ENCODE assay signal across 21 cellular contexts in the genomic region with DNA sequence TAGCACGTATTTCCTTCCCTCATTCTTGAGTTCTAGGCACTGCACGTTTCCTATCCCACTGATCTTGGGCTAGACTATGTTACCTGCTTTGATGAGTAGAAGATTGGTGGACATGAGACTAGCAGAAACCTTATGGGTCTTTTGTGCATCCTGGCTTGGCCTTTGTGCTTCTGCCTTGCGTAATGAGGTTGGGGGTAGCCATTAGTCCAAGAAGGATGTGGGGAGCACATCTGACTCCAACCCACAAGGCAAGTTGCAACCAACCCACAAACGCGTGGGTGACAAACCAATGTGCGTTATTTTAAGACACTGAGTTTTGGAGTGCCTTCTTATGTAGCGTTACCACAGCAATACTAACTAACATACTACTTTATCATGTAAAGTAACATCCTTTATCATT.
DNase-seq lines count a peak whose midpoint lies in the region; ATAC-seq, FAIRE-seq and TF ChIP-seq lines count a peak whose summit lies in the region.
"Had no signal": no experiment of that assay in that cellular context is flagged by ENCODE, and none has a peak within 500 bp of the region (broad histone marks: within the 10 kb centered on the region; RNA-seq: fewer than 3 reads in every experiment).

No MANE protein-coding gene starts in this region.

- no peaks in the 10 kb centered on the region for H3K36me3 Mint-ChIP-seq in activated T-cell treated with anti-CD3 and anti-CD28 coated beads, Interleukin-2, amount 50 U/mL, for 4 hours (ENCODE audit: insufficient read depth)
- H3K36me3 Mint-ChIP-seq: CD8-positive, alpha-beta memory T cell had no signal

- no peaks in the 10 kb centered on the region for H3K27me3 Mint-ChIP-seq in activated T-cell treated with anti-CD3 and anti-CD28 coated beads, Interleukin-2, amount 50 U/mL, for 4 hours (ENCODE audit: low read depth)
- H3K27me3 Mint-ChIP-seq: CD8-positive, alpha-beta memory T cell had no signal

- H3K27me3 ChIP-seq in mammary epithelial cell (ENCODE audit: insufficient read depth, low read length) (peaks cover 1% of the 10 kb centered on the region), breast epithelium (no peaks in the 10 kb centered on the region)
- H3K27me3 ChIP-seq: Peyer's patch had no signal

- no peaks in the 10 kb centered on the region for H3K9me3 Mint-ChIP-seq in activated T-cell treated with anti-CD3 and anti-CD28 coated beads, Interleukin-2, amount 50 U/mL, for 4 hours

- TF ChIP-seq POLR2A in breast epithelium (IDR thresholded peaks at IDR 0.05): no peak
- TF ChIP-seq POLR2A in GM12891 (IDR thresholded peaks at IDR 0.05; ENCODE audit: low read depth, low read length): no peak

- no peaks in the 10 kb centered on the region for H4K20me1 ChIP-seq in mammary epithelial cell (ENCODE audit: insufficient read depth, low read length)

- no peak overlapping the region for H3K9ac ChIP-seq in mammary epithelial cell (ENCODE audit: insufficient read depth, low read length)

- H3K9me3 ChIP-seq in mammary epithelial cell (replicated peaks; ENCODE audit: insufficient read depth, low read length) (no peaks in the 10 kb centered on the region), breast epithelium (no peaks in the 10 kb centered on the region)
- H3K9me3 ChIP-seq: A549, Peyer's patch had no signal

- H3K4me1 ChIP-seq in mammary epithelial cell (ENCODE audit: insufficient read depth, low read length): peaks cover 5% of the 10 kb centered on the region
- H3K4me1 ChIP-seq in breast epithelium: no peaks in the 10 kb centered on the region
- H3K4me1 ChIP-seq: A549, Peyer's patch had no signal

- no peak overlapping the region for H3K4me3 Mint-ChIP-seq in activated T-cell treated with anti-CD3 and anti-CD28 coated beads, Interleukin-2, amount 50 U/mL, for 4 hours
- H3K4me3 Mint-ChIP-seq: CD8-positive, alpha-beta memory T cell had no signal

- FAIRE-seq in GM12891 (lab: Jason Lieb, UNC): no peak
- FAIRE-seq: A549, GM12892, GM18507, H54, K562 had no signal

- intact Hi-C loops in mammary epithelial cell (cut with micrococcal nuclease) (no loop called here), breast epithelium (cut with DNase I; ENCODE audit: low total_unique reads) (no loop called here)

- TF ChIP-seq CTCF in mammary epithelial cell (conservative IDR thresholded peaks at IDR 0.05 in 1 of 2, IDR thresholded peaks at IDR 0.05 in 1 of 2; ENCODE audit: extremely low read depth in 1 of 2, insufficient read depth in 1 of 2, low read depth in 1 of 2, low read length in 2 of 2) (no peak), breast epithelium (IDR thresholded peaks at IDR 0.05) (no peak)

- no peak for ATAC-seq in activated T-cell treated with anti-CD3 and anti-CD28 coated beads, Interleukin-2, amount 50 U/mL, for 4 hours
- no peak for ATAC-seq in GM19328 (IDR thresholded peaks at IDR 0.05; ENCODE audit: unreplicated experiment)
- ATAC-seq: A549, K562, Right ventricle myocardium inferior had no signal

- dilution Hi-C loops in mammary epithelial cell (cut with HindIII; ENCODE audit: low sequenced_read_pairs): no loop called here

- in situ Hi-C loops in mammary epithelial cell (cut with MboI; ENCODE audit: low sequenced_read_pairs in 2 of 2): no loop called here

- CTCF ChIA-PET in mammary epithelial cell (lab: Charles Lee; ENCODE audit: low non-redundant PET): no interaction called here

- no peak overlapping the region for H3K27ac ChIP-seq in mammary epithelial cell (ENCODE audit: insufficient read depth, low read depth, low read length)
- no peak overlapping the region for H3K27ac ChIP-seq in breast epithelium
- H3K27ac ChIP-seq: A549, Peyer's patch, SK-N-MC had no signal

- no TSS peak for BruUV-seq in mammary epithelial cell (replicated peaks; lab: Mats Ljungman, UMichigan)

- H3K4me1 Mint-ChIP-seq in activated T-cell treated with anti-CD3 and anti-CD28 coated beads, Interleukin-2, amount 50 U/mL, for 4 hours (ENCODE audit: low read depth): no peaks in the 10 kb centered on the region
- H3K4me1 Mint-ChIP-seq: CD8-positive, alpha-beta memory T cell had no signal

- peak; percentile 33 for DNase-seq in mammary epithelial cell
- DNase-seq in breast epithelium (ENCODE audit: low spot score in 2 of 2): no peak
- DNase-seq in MV-4-11 (lab: John Stamatoyannopoulos, UW): peak; percentile 98
- DNase-seq in RPMI7951 (ENCODE audit: low read depth): peak; percentile 1
- DNase-seq in GM12891 (ENCODE audit: insufficient read length, low spot score): no peak
- DNase-seq in NCI-H1105 treated with DMSO at 0.1 percent for 48 hours (lab: John Stamatoyannopoulos, UW): no peak
- no peak for DNase-seq in activated T-cell treated with anti-CD3 and anti-CD28 coated beads, Interleukin-2, amount 50 U/mL, for 4 hours
- DNase-seq: CD8-positive, alpha-beta memory T cell; DMS53; NCI-H1092; NCI-H146; NCI-H2081 treated with DMSO at 0.1 percent for 48 hours; Peyer's patch had no signal

- H3K4me3 ChIP-seq in mammary epithelial cell (replicated peaks in 1 of 3; ENCODE audit: insufficient read depth in 1 of 3, low read depth in 2 of 3, low read length in 3 of 3) (no peak overlapping the region), breast epithelium (no peak overlapping the region)
- H3K4me3 ChIP-seq: A549, K562, Peyer's patch, SK-N-MC had no signal

- H3K36me3 ChIP-seq in mammary epithelial cell (ENCODE audit: insufficient read depth, low read length): no peaks in the 10 kb centered on the region
- no peaks in the 10 kb centered on the region for H3K36me3 ChIP-seq in breast epithelium
- H3K36me3 ChIP-seq: Peyer's patch had no signal

- no peaks in the 10 kb centered on the region for H3K79me2 ChIP-seq in mammary epithelial cell (ENCODE audit: insufficient read depth, low read length)

- no peak overlapping the region for H3K4me2 ChIP-seq in mammary epithelial cell (ENCODE audit: insufficient read depth, low read depth, low read length)
- H3K4me2 ChIP-seq: A549 had no signal

- 85% methylated on average over 7 of the region's 7 CpGs for WGBS in mammary epithelial cell (ENCODE audit: low coverage, missing lambda C conversion rate)

- H2AFZ ChIP-seq in mammary epithelial cell (ENCODE audit: low read depth, low read length): no peak overlapping the region

TF ChIP-seq in GM12891, 5 proteins besides CTCF, POLR2A, EP300 and RAD21:
- no peak for TF ChIP-seq SPI1 (IDR thresholded peaks at IDR 0.05; ENCODE audit: low read depth, low read length)
- no peak for TF ChIP-seq TAF1 (IDR thresholded peaks at IDR 0.05; ENCODE audit: low read depth, low read length)
- no peak for TF ChIP-seq PAX5 (IDR thresholded peaks at IDR 0.05; ENCODE audit: insufficient read depth, low read length, severe bottlenecking)
TF ChIP-seq in GM12891: peak in this region for 0.

Comparison
In these comparisons a context has a peak if more than half of its experiments do, and no peak if none do; other contexts are left out.
1. DNase-seq: peak in mammary epithelial cell (single experiment), MV-4-11 (single experiment) and RPMI7951 (single experiment); none in breast epithelium (0 of 2), GM12891 (single experiment), NCI-H1105 treated with DMSO at 0.1 percent for 48 hours (single experiment) and activated T-cell treated with anti-CD3 and anti-CD28 coated beads, Interleukin-2, amount 50 U/mL, for 4 hours (single experiment).